In genomic region chr6:56845027-56845426, GRCh38 we compare ENCODE assay signal across 20 cellular contexts.
A peak's percentile ranks its signal among the peaks of the same experiment; 100 is the strongest.
DNase-seq lines count a peak whose midpoint lies in the region; ATAC-seq and TF ChIP-seq lines count a peak whose summit lies in the region.
"Had no signal": no experiment of that assay in that cellular context is flagged by ENCODE, and none has a peak within 500 bp of the region (broad histone marks: within the 10 kb centered on the region; RNA-seq: fewer than 3 reads in every experiment).

No MANE protein-coding gene starts in this region.

- H3K36me3 Mint-ChIP-seq in glutamatergic neuron (ENCODE audit: unreplicated experiment) (no peaks in the 10 kb centered on the region), progenitor cell of endocrine pancreas (ENCODE audit: insufficient read depth) (peaks cover 7% of the 10 kb centered on the region)
- H3K36me3 Mint-ChIP-seq: natural killer cell treated with Interleukin-12 subunit alpha and Interleukin-12 subunit beta and Interleukin-15 and Interleukin-18, amount 100 ng/mL, for 72 hours had no signal

- intact Hi-C loops in left ventricle myocardium inferior (cut with micrococcal nuclease) (loop anchor here (5.0 to 10.0 kb wide), 2 partner anchors 80 to 203 kb away; partner anchors contain the start of gene DST), Right ventricle myocardium superior (cut with DNase I) (no loop called here)

- peaks cover 19% of the 10 kb centered on the region for H3K27me3 Mint-ChIP-seq in glutamatergic neuron (ENCODE audit: unreplicated experiment)
- peaks cover 8% of the 10 kb centered on the region for H3K27me3 Mint-ChIP-seq in progenitor cell of endocrine pancreas

- H3K4me3 Mint-ChIP-seq in glutamatergic neuron (ENCODE audit: unreplicated experiment) (peak overlapping the region; percentile 58), progenitor cell of endocrine pancreas (ENCODE audit: low read depth) (peak overlapping the region; percentile 8)

- H3K27ac Mint-ChIP-seq in glutamatergic neuron (ENCODE audit: unreplicated experiment): peak overlapping the region; percentile 96
- H3K27ac Mint-ChIP-seq in progenitor cell of endocrine pancreas: no peak overlapping the region
- H3K27ac Mint-ChIP-seq: natural killer cell treated with Interleukin-12 subunit alpha and Interleukin-12 subunit beta and Interleukin-15 and Interleukin-18, amount 100 ng/mL, for 72 hours had no signal

- H3K9me3 ChIP-seq in left ventricle myocardium inferior (replicated peaks): no peaks in the 10 kb centered on the region
- H3K9me3 ChIP-seq: BE2C, heart left ventricle, upper lobe of right lung had no signal

- peaks cover 30% of the 10 kb centered on the region for H3K4me1 Mint-ChIP-seq in glutamatergic neuron (ENCODE audit: low read depth, unreplicated experiment)
- peaks cover 29% of the 10 kb centered on the region for H3K4me1 Mint-ChIP-seq in progenitor cell of endocrine pancreas (ENCODE audit: low read depth)

- H3K27me3 ChIP-seq in left ventricle myocardium inferior (ENCODE audit: low read depth): no peaks in the 10 kb centered on the region
- H3K27me3 ChIP-seq: BE2C, heart left ventricle, upper lobe of right lung had no signal

- peaks cover 23% of the 10 kb centered on the region for H3K9me3 Mint-ChIP-seq in glutamatergic neuron (ENCODE audit: unreplicated experiment)
- no peaks in the 10 kb centered on the region for H3K9me3 Mint-ChIP-seq in progenitor cell of endocrine pancreas (ENCODE audit: low read depth)
- H3K9me3 Mint-ChIP-seq: natural killer cell treated with Interleukin-12 subunit alpha and Interleukin-12 subunit beta and Interleukin-15 and Interleukin-18, amount 100 ng/mL, for 72 hours had no signal

- DNase-seq in left ventricle myocardium inferior (no peak), Right ventricle myocardium superior (no peak), glutamatergic neuron (no peak), progenitor cell of endocrine pancreas (ENCODE audit: low spot score, unreplicated experiment) (no peak), amniotic stem cell (lab: John Stamatoyannopoulos, UW) (no peak), NCI-H526 (lab: John Stamatoyannopoulos, UW) (no peak), activated gamma-delta T cell (lab: John Stamatoyannopoulos, UW) (no peak)
- DNase-seq: activated CD4-positive, alpha-beta T cell treated with anti-CD3 and anti-CD28 coated beads for 48 hours; activated naive CD4-positive, alpha-beta T cell treated with anti-CD3 and anti-CD28 coated beads, Interleukin-2, amount 50 U/mL, for 16 hours; BE2C; central memory CD4-positive, alpha-beta T cell; heart left ventricle; KG1; NCI-H146; NCI-H524 treated with DMSO at 0.1 percent for 48 hours; T-helper 2 cell; upper lobe of right lung had no signal

- H3K4me3 ChIP-seq in left ventricle myocardium inferior: no peak overlapping the region

- no peaks in the 10 kb centered on the region for H3K36me3 ChIP-seq in left ventricle myocardium inferior
- H3K36me3 ChIP-seq: BE2C, heart left ventricle, upper lobe of right lung had no signal

- peaks cover 42% of the 10 kb centered on the region for H3K4me1 ChIP-seq in left ventricle myocardium inferior
- H3K4me1 ChIP-seq: BE2C, upper lobe of right lung had no signal

- H3K27ac ChIP-seq in left ventricle myocardium inferior (replicated peaks): peak overlapping the region; percentile 94
- H3K27ac ChIP-seq: epithelial cell of prostate, upper lobe of right lung had no signal

- ATAC-seq in Right ventricle myocardium superior (ENCODE audit: poor library complexity) (no peak), GM19328 (IDR thresholded peaks at IDR 0.05; ENCODE audit: unreplicated experiment) (no peak)
- ATAC-seq: heart left ventricle; natural killer cell treated with Interleukin-12 subunit alpha and Interleukin-12 subunit beta and Interleukin-15 and Interleukin-18, amount 100 ng/mL, for 72 hours; upper lobe of right lung had no signal

- TF ChIP-seq CTCF in left ventricle myocardium inferior (IDR thresholded peaks at IDR 0.05; ENCODE audit: borderline replicate concordance): no peak
- TF ChIP-seq CTCF in glutamatergic neuron (IDR thresholded peaks at IDR 0.05; ENCODE audit: partially characterized antibody, unreplicated experiment): no peak
- TF ChIP-seq CTCF in progenitor cell of endocrine pancreas (IDR thresholded peaks at IDR 0.05; ENCODE audit: unreplicated experiment): no peak
